34 cellular contexts compared by ENCODE assay signal in the genomic region with DNA sequence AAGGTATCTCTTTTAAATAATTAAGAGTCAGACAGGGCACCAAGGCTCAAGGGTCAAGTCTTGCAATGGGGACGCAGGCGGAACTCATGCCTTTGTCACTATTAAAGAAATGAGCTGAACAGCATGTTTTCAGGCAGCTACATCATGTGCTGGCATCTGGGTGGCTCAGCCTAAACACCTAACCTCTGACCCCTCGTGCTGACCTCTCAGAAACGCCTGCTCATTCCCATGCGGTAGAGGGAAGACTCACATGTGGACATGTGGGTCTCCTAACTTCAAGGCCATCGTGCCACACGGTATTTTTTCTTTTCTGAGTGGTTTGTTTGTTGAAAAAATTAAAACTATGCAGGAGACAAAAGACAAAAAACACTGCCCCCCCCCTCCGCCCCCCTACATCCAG. TPM values are rescaled to one million over a fixed set of nuclear protein-coding genes. Genes with fewer than 3 reads are reported as not detected.
"Had no signal": no experiment of that assay in that cellular context is flagged by ENCODE, and none has a peak within 500 bp of the region (broad histone marks: within the 10 kb centered on the region; RNA-seq: fewer than 3 reads in every experiment).

No MANE protein-coding gene starts in this region.

- H3K4me1 Mint-ChIP-seq: activated B cell treated with CpG ODN at 0.5 μM for 24 hours had no signal

- H3K27ac ChIP-seq: adrenal gland, ascending aorta, brain microvascular endothelial cell, esophagus muscularis mucosa, foreskin keratinocyte, gastroesophageal sphincter, WERI-Rb-1 had no signal

- DNase-seq: activated B cell treated with CpG ODN at 0.5 μM for 24 hours; activated CD4-positive, alpha-beta T cell treated with anti-CD3 and anti-CD28 coated beads for 48 hours; activated CD4-positive, alpha-beta T cell treated with anti-CD3 and anti-CD28 coated beads, Interleukin-2, amount 50 U/mL, for 1 hour; activated CD4-positive, alpha-beta T cell treated with anti-CD3 and anti-CD28 coated beads, Interleukin-2, amount 50 U/mL, for 48 hours; activated CD8-positive, alpha-beta T cell treated with anti-CD3 and anti-CD28 coated beads for 36 hours; activated effector memory CD4-positive, alpha-beta T cell treated with anti-CD3 and anti-CD28 coated beads, Interleukin-2, amount 50 U/mL, for 16 hours; activated naive CD4-positive, alpha-beta T cell treated with anti-CD3 and anti-CD28 coated beads for 36 hours; activated naive CD8-positive, alpha-beta T cell treated with anti-CD3 and anti-CD28 coated beads for 36 hours; activated naive CD8-positive, alpha-beta T cell treated with anti-CD3 and anti-CD28 coated beads, Interleukin-2, amount 50 U/mL, for 24 hours; activated T-cell treated with anti-CD3 and anti-CD28 coated beads, Interleukin-2, amount 50 U/mL, for 1 hour; activated T-cell treated with anti-CD3 and anti-CD28 coated beads, Interleukin-2, amount 50 U/mL, for 48 hours; amygdala; brain microvascular endothelial cell; cortex of kidney; dermis blood vessel endothelial cell; effector CD4-positive, alpha-beta T cell; effector memory CD8-positive, alpha-beta T cell; erythroblast; foreskin keratinocyte; T-helper 1 cell; T-helper 17 cell; T1000; WERI-Rb-1 had no signal

- H3K4me3 Mint-ChIP-seq: activated B cell treated with CpG ODN at 0.5 μM for 24 hours; activated CD8-positive, alpha-beta T cell treated with anti-CD3 and anti-CD28 coated beads for 36 hours; activated naive CD4-positive, alpha-beta T cell treated with anti-CD3 and anti-CD28 coated beads for 36 hours; activated naive CD4-positive, alpha-beta T cell treated with anti-CD3 and anti-CD28 coated beads, Interleukin-2, amount 50 U/mL, for 24 hours; activated naive CD8-positive, alpha-beta T cell treated with anti-CD3 and anti-CD28 coated beads for 36 hours; activated naive CD8-positive, alpha-beta T cell treated with anti-CD3 and anti-CD28 coated beads, Interleukin-2, amount 50 U/mL, for 24 hours; activated T-helper 1 cell treated with anti-CD3 and anti-CD28 coated beads, Interleukin-12 subunit alpha, Interleukin-12 subunit beta, Interleukin-2, Interleukin-4 antibody, amounts not matched to agents 30 ng/mL and 10 ng/mL and 1 ng/mL, durations not matched to agents 14 hours and 24 hours and 36 hours; central memory CD8-positive, alpha-beta T cell; effector memory CD8-positive, alpha-beta T cell; T-helper 17 cell; T-helper 2 cell treated with Interferon-gamma antibody and Interleukin-4, amounts not matched to agents 5 μg/mL and 100 μg/mL, for 36 hours had no signal

- ATAC-seq: activated CD4-positive, CD25-positive, alpha-beta regulatory T cell treated with anti-CD3 and anti-CD28 coated beads, Interleukin-2, amount 50 U/mL, for 24 hours; activated CD8-positive, alpha-beta T cell treated with anti-CD3 and anti-CD28 coated beads for 36 hours; activated naive CD8-positive, alpha-beta T cell treated with anti-CD3 and anti-CD28 coated beads, Interleukin-2, amount 50 U/mL, for 24 hours; effector memory CD8-positive, alpha-beta T cell; foreskin keratinocyte; gastroesophageal sphincter; T-helper 17 cell had no signal

- H3K36me3 Mint-ChIP-seq: activated naive CD8-positive, alpha-beta T cell treated with anti-CD3 and anti-CD28 coated beads for 36 hours had no signal

- H3K27ac Mint-ChIP-seq: activated B cell treated with CpG ODN at 0.5 μM for 24 hours; activated CD8-positive, alpha-beta T cell treated with anti-CD3 and anti-CD28 coated beads for 36 hours; activated naive CD4-positive, alpha-beta T cell treated with anti-CD3 and anti-CD28 coated beads for 36 hours; activated naive CD4-positive, alpha-beta T cell treated with anti-CD3 and anti-CD28 coated beads, Interleukin-2, amount 50 U/mL, for 24 hours; activated naive CD8-positive, alpha-beta T cell treated with anti-CD3 and anti-CD28 coated beads for 36 hours; activated naive CD8-positive, alpha-beta T cell treated with anti-CD3 and anti-CD28 coated beads, Interleukin-2, amount 50 U/mL, for 24 hours; activated T-helper 1 cell treated with anti-CD3 and anti-CD28 coated beads, Interleukin-12 subunit alpha, Interleukin-12 subunit beta, Interleukin-2, Interleukin-4 antibody, amounts not matched to agents 30 ng/mL and 10 ng/mL and 1 ng/mL, durations not matched to agents 14 hours and 24 hours and 36 hours; activated T-helper 2 cell treated with anti-CD3 and anti-CD28 coated beads, Interferon-gamma antibody, Interleukin-2, Interleukin-4, amounts not matched to agents 10 μg/mL and 5 μg/mL and 100 μg/mL, durations not matched to agents 14 hours and 24 hours and 36 hours; effector memory CD8-positive, alpha-beta T cell; T-helper 17 cell; T-helper 2 cell treated with Interferon-gamma antibody and Interleukin-4, amounts not matched to agents 5 μg/mL and 100 μg/mL, for 36 hours had no signal

- H3K27me3 ChIP-seq: adrenal gland, ascending aorta, brain microvascular endothelial cell, esophagus muscularis mucosa, foreskin keratinocyte, gastroesophageal sphincter had no signal

- H3K4me1 ChIP-seq: adrenal gland had no signal

- H3K9me3 Mint-ChIP-seq: activated T-helper 1 cell treated with anti-CD3 and anti-CD28 coated beads, Interleukin-12 subunit alpha, Interleukin-12 subunit beta, Interleukin-2, Interleukin-4 antibody, amounts not matched to agents 30 ng/mL and 10 ng/mL and 1 ng/mL, durations not matched to agents 14 hours and 24 hours and 36 hours; activated T-helper 2 cell treated with anti-CD3 and anti-CD28 coated beads, Interferon-gamma antibody, Interleukin-2, Interleukin-4, amounts not matched to agents 10 μg/mL and 5 μg/mL and 100 μg/mL, durations not matched to agents 14 hours and 24 hours and 36 hours; central memory CD8-positive, alpha-beta T cell; effector memory CD8-positive, alpha-beta T cell; T-helper 2 cell treated with Interferon-gamma antibody and Interleukin-4, amounts not matched to agents 5 μg/mL and 100 μg/mL, for 36 hours had no signal

- H3K9me3 ChIP-seq: adrenal gland, ascending aorta, esophagus muscularis mucosa, gastroesophageal sphincter had no signal

RNA-seq across cellular contexts. Expression of a gene that starts 31.3 kb away (rescaled TPM):
- total RNA-seq: activated B cell treated with CpG ODN at 0.5 μM for 24 hours; activated CD8-positive, alpha-beta T cell treated with anti-CD3 and anti-CD28 coated beads for 36 hours; activated naive CD4-positive, alpha-beta T cell treated with anti-CD3 and anti-CD28 coated beads for 36 hours; activated naive CD8-positive, alpha-beta T cell treated with anti-CD3 and anti-CD28 coated beads for 36 hours; activated T-helper 1 cell treated with anti-CD3 and anti-CD28 coated beads, Interleukin-12 subunit alpha, Interleukin-12 subunit beta, Interleukin-2, Interleukin-4 antibody, amounts not matched to agents 30 ng/mL and 10 ng/mL and 1 ng/mL, durations not matched to agents 14 hours and 24 hours and 36 hours; activated T-helper 2 cell treated with anti-CD3 and anti-CD28 coated beads, Interferon-gamma antibody, Interleukin-2, Interleukin-4, amounts not matched to agents 10 μg/mL and 5 μg/mL and 100 μg/mL, durations not matched to agents 14 hours and 24 hours and 36 hours; ascending aorta; cardiac septum; dermis blood vessel endothelial cell; T-helper 17 cell had no signal
